Comparison of ENCODE assay signal across 1 cellular context in genomic region chr12:112924986-112925385, GRCh38.
TF ChIP-seq lines count a peak whose summit lies in the region.

No MANE protein-coding gene starts in this region.

TF ChIP-seq in GM23338, 12 proteins besides CTCF, POLR2A, EP300 and RAD21 (continued from another document):
- TF ChIP-seq, protein P1, sequence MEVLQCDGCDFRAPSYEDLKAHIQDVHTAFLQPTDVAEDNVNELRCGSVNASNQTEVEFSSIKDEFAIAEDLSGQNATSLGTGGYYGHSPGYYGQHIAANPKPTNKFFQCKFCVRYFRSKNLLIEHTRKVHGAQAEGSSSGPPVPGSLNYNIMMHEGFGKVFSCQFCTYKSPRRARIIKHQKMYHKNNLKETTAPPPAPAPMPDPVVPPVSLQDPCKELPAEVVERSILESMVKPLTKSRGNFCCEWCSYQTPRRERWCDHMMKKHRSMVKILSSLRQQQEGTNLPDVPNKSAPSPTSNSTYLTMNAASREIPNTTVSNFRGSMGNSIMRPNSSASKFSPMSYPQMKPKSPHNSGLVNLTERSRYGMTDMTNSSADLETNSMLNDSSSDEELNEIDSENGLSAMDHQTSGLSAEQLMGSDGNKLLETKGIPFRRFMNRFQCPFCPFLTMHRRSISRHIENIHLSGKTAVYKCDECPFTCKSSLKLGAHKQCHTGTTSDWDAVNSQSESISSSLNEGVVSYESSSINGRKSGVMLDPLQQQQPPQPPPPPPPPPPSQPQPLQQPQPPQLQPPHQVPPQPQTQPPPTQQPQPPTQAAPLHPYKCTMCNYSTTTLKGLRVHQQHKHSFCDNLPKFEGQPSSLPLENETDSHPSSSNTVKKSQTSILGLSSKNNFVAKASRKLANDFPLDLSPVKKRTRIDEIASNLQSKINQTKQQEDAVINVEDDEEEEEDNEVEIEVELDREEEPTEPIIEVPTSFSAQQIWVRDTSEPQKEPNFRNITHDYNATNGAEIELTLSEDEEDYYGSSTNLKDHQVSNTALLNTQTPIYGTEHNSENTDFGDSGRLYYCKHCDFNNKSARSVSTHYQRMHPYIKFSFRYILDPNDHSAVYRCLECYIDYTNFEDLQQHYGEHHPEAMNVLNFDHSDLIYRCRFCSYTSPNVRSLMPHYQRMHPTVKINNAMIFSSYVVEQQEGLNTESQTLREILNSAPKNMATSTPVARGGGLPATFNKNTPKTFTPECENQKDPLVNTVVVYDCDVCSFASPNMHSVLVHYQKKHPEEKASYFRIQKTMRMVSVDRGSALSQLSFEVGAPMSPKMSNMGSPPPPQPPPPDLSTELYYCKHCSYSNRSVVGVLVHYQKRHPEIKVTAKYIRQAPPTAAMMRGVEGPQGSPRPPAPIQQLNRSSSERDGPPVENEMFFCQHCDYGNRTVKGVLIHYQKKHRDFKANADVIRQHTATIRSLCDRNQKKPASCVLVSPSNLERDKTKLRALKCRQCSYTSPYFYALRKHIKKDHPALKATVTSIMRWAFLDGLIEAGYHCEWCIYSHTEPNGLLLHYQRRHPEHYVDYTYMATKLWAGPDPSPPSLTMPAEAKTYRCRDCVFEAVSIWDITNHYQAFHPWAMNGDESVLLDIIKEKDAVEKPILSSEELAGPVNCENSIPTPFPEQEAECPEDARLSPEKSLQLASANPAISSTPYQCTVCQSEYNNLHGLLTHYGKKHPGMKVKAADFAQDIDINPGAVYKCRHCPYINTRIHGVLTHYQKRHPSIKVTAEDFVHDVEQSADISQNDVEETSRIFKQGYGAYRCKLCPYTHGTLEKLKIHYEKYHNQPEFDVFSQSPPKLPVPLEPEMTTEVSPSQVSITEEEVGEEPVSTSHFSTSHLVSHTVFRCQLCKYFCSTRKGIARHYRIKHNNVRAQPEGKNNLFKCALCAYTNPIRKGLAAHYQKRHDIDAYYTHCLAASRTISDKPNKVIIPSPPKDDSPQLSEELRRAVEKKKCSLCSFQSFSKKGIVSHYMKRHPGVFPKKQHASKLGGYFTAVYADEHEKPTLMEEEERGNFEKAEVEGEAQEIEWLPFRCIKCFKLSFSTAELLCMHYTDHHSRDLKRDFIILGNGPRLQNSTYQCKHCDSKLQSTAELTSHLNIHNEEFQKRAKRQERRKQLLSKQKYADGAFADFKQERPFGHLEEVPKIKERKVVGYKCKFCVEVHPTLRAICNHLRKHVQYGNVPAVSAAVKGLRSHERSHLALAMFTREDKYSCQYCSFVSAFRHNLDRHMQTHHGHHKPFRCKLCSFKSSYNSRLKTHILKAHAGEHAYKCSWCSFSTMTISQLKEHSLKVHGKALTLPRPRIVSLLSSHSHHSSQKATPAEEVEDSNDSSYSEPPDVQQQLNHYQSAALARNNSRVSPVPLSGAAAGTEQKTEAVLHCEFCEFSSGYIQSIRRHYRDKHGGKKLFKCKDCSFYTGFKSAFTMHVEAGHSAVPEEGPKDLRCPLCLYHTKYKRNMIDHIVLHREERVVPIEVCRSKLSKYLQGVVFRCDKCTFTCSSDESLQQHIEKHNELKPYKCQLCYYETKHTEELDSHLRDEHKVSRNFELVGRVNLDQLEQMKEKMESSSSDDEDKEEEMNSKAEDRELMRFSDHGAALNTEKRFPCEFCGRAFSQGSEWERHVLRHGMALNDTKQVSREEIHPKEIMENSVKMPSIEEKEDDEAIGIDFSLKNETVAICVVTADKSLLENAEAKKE (CRISPR knock-in tag; IDR thresholded peaks at IDR 0.05) = no peak
- TF ChIP-seq JUNB (IDR thresholded peaks at IDR 0.05; ENCODE audit: unreplicated experiment) (no peak), ZNF114 (CRISPR knock-in tag; IDR thresholded peaks at IDR 0.05) (no peak)
TF ChIP-seq in GM23338: peak in this region for 0.
